In genomic region chr18:27378396-27379094, GRCh38 we compare ENCODE assay signal across 12 cellular contexts.
DNase-seq lines count a peak whose midpoint lies in the region; ATAC-seq and FAIRE-seq lines count a peak whose summit lies in the region.
"Had no signal": no experiment of that assay in that cellular context is flagged by ENCODE, and none has a peak within 500 bp of the region (broad histone marks: within the 10 kb centered on the region; RNA-seq: fewer than 3 reads in every experiment).

No MANE protein-coding gene starts in this region.

- FAIRE-seq in small intestine (lab: Jason Lieb, UNC), result no peak

- no peak overlapping the region for H3K4me3 ChIP-seq in small intestine (ENCODE audit: low read depth in 1 of 2, low read length in 2 of 2)
- H3K4me3 ChIP-seq: heart left ventricle, SK-N-MC had no signal

- WGBS in small intestine, 3 donors, result 43 to 48% (median 44%) methylated on average over 2 of the region's 2 CpGs

- no peaks in the 10 kb centered on the region for H3K4me1 ChIP-seq in small intestine (ENCODE audit: control insufficient read depth in 2 of 2, insufficient read depth in 1 of 2, low read depth in 1 of 2, low read length in 1 of 2)
- H3K4me1 ChIP-seq: heart left ventricle had no signal

- no peaks in the 10 kb centered on the region for H3K36me3 ChIP-seq in small intestine (ENCODE audit: control insufficient read depth in 2 of 2, insufficient read depth in 2 of 2, low read length in 2 of 2)
- H3K36me3 ChIP-seq: heart left ventricle had no signal

- peak; percentile 12 for DNase-seq in T1000 (lab: John Stamatoyannopoulos, UW)
- DNase-seq in myocyte (ENCODE audit: low read depth), result peak; percentile 56
- no peak for DNase-seq in NCI-H1092 treated with DMSO at 0.1 percent for 48 hours (lab: John Stamatoyannopoulos, UW)
- no peak for DNase-seq in NCI-H2196 (lab: John Stamatoyannopoulos, UW; ENCODE audit: unreplicated experiment)
- no peak for DNase-seq in NCI-H2081 (lab: John Stamatoyannopoulos, UW)
- no peak for DNase-seq in small intestine
- DNase-seq: heart left ventricle, posterior cingulate gyrus had no signal

- H3K9me3 ChIP-seq in small intestine (ENCODE audit: control insufficient read depth, low read depth), result no peaks in the 10 kb centered on the region
- H3K9me3 ChIP-seq: heart left ventricle had no signal

- no peak overlapping the region for H3K27ac ChIP-seq in small intestine (ENCODE audit: low read depth in 1 of 2, low read length in 1 of 2)
- H3K27ac ChIP-seq: heart left ventricle, SK-N-MC had no signal

- ATAC-seq in GM18868 (IDR thresholded peaks at IDR 0.05; ENCODE audit: unreplicated experiment), result peak; percentile 67
- ATAC-seq in HG02759 (IDR thresholded peaks at IDR 0.05; ENCODE audit: unreplicated experiment), result peak; percentile 78
- ATAC-seq: HCT116, heart left ventricle had no signal

- no peaks in the 10 kb centered on the region for H3K27me3 ChIP-seq in small intestine (ENCODE audit: control insufficient read depth in 2 of 2, insufficient read depth in 2 of 2, low read length in 2 of 2)
- H3K27me3 ChIP-seq: heart left ventricle had no signal

Comparison
In these comparisons a context has a peak if more than half of its experiments do, and no peak if none do; other contexts are left out.
1. DNase-seq: peak in T1000 (single experiment) and myocyte (single experiment); none in NCI-H1092 treated with DMSO at 0.1 percent for 48 hours (single experiment), NCI-H2196 (single experiment), NCI-H2081 (0 of 2) and small intestine (single experiment).